38 cellular contexts compared by ENCODE assay signal in the genomic region with DNA sequence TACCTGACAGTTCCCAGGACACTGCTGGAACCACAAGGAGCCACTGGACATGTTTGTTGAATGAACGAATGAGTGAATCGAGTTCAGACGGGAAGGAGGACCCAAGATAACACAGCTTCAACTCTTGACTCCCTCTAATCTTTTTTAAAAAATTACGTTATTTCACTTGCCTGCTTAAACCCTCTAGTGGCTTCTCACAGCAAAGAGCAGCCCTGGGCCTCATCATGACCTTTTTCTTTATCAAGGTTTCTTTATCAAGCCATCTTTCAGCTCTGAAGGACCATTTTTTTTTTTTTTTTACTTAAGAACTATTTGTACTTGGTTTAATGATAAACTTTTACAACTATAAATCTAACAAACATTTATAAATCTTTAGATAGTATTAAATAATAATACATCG.
"Had no signal": no experiment of that assay in that cellular context is flagged by ENCODE, and none has a peak within 500 bp of the region (broad histone marks: within the 10 kb centered on the region; RNA-seq: fewer than 3 reads in every experiment).

No MANE protein-coding gene starts in this region.

- H3K27me3 Mint-ChIP-seq: activated CD4-positive, alpha-beta T cell treated with anti-CD3 and anti-CD28 coated beads for 36 hours; activated naive CD8-positive, alpha-beta T cell treated with anti-CD3 and anti-CD28 coated beads for 36 hours; activated T-helper 17 cell treated with anti-CD3 and anti-CD28 coated beads, Interleukin-2, amount 50 U/mL, for 72 hours had no signal

- H3K9me3 Mint-ChIP-seq: activated T-helper 17 cell treated with anti-CD3 and anti-CD28 coated beads, Interleukin-2, amount 50 U/mL, for 72 hours; T-helper 2 cell treated with Interferon-gamma antibody and Interleukin-4, amounts not matched to agents 5 μg/mL and 100 μg/mL, for 36 hours had no signal

- DNase-seq: activated CD4-positive, alpha-beta memory T cell treated with anti-CD3 and anti-CD28 coated beads, Interleukin-2, amount 10 ng/mL, durations not matched to agents 7 days and 5 days; activated CD4-positive, alpha-beta T cell treated with anti-CD3 and anti-CD28 coated beads for 1 hour; activated CD4-positive, alpha-beta T cell treated with anti-CD3 and anti-CD28 coated beads for 36 hours; activated CD4-positive, alpha-beta T cell treated with anti-CD3 and anti-CD28 coated beads for 48 hours; activated CD4-positive, alpha-beta T cell treated with anti-CD3 and anti-CD28 coated beads, Interleukin-2, amount 10 ng/mL, durations not matched to agents 7 days and 5 days; activated CD4-positive, alpha-beta T cell treated with anti-CD3 and anti-CD28 coated beads, Interleukin-2, amount 50 U/mL, for 48 hours; activated CD4-positive, CD25-positive, alpha-beta regulatory T cell; activated CD8-positive, alpha-beta memory T cell treated with anti-CD3 and anti-CD28 coated beads, Interleukin-2, amount 50 U/mL, for 4 hours; activated CD8-positive, alpha-beta T cell treated with anti-CD3 and anti-CD28 coated beads, Interleukin-2, amount 10 ng/mL, durations not matched to agents 7 days and 5 days; activated effector memory CD4-positive, alpha-beta T cell treated with anti-CD3 and anti-CD28 coated beads, Interleukin-2, amount 50 U/mL, for 16 hours; activated gamma-delta T cell treated with Interleukin-2 at 50 U/mL for 16 hours; activated naive CD4-positive, alpha-beta T cell; activated naive CD4-positive, alpha-beta T cell treated with anti-CD3 and anti-CD28 coated beads for 36 hours; activated naive CD4-positive, alpha-beta T cell treated with anti-CD3 and anti-CD28 coated beads, Interleukin-2, amount 50 U/mL, for 16 hours; activated naive CD8-positive, alpha-beta T cell treated with anti-CD3 and anti-CD28 coated beads for 36 hours; activated T-cell treated with anti-CD3 and anti-CD28 coated beads for 4 hours; activated T-cell treated with anti-CD3 and anti-CD28 coated beads, Interleukin-2, amount 50 U/mL, for 1 hour; activated T-cell treated with anti-CD3 and anti-CD28 coated beads, Interleukin-2, amount 50 U/mL, for 4 hours; activated T-cell treated with anti-CD3 and anti-CD28 coated beads, Interleukin-2, amount 50 U/mL, for 72 hours; amniotic stem cell; aorta; body of pancreas; brain microvascular endothelial cell; central memory CD4-positive, alpha-beta T cell; T-helper 1 cell; T-helper 2 cell; T-helper 9 cell; WERI-Rb-1 had no signal

- H3K4me1 Mint-ChIP-seq: activated naive CD8-positive, alpha-beta T cell treated with anti-CD3 and anti-CD28 coated beads for 36 hours; WTC11 had no signal

- H3K27ac Mint-ChIP-seq: activated CD4-positive, alpha-beta memory T cell treated with anti-CD3 and anti-CD28 coated beads, Interleukin-2, amount 10 ng/mL, durations not matched to agents 7 days and 5 days; activated CD4-positive, alpha-beta T cell treated with anti-CD3 and anti-CD28 coated beads for 36 hours; activated CD4-positive, alpha-beta T cell treated with anti-CD3 and anti-CD28 coated beads, Interleukin-2, amount 10 ng/mL, durations not matched to agents 7 days and 5 days; activated CD8-positive, alpha-beta T cell treated with anti-CD3 and anti-CD28 coated beads, Interleukin-2, amount 10 ng/mL, durations not matched to agents 7 days and 5 days; activated naive CD4-positive, alpha-beta T cell treated with anti-CD3 and anti-CD28 coated beads for 36 hours; activated naive CD8-positive, alpha-beta T cell treated with anti-CD3 and anti-CD28 coated beads for 36 hours; activated T-cell treated with anti-CD3 and anti-CD28 coated beads, Interleukin-2, amount 50 U/mL, for 72 hours; activated T-helper 1 cell treated with anti-CD3 and anti-CD28 coated beads, Interleukin-12 subunit alpha, Interleukin-12 subunit beta, Interleukin-2, Interleukin-4 antibody, amounts not matched to agents 30 ng/mL and 10 ng/mL and 1 ng/mL, durations not matched to agents 14 hours and 24 hours and 36 hours; activated T-helper 17 cell treated with anti-CD3 and anti-CD28 coated beads, Interleukin-2, amount 50 U/mL, for 72 hours; T-helper 1 cell treated with Interleukin-12 subunit alpha and Interleukin-12 subunit beta and Interleukin-4 antibody, amounts not matched to agents 30 μg/mL and 1 μg/mL, for 36 hours; T-helper 2 cell treated with Interferon-gamma antibody and Interleukin-4, amounts not matched to agents 5 μg/mL and 100 μg/mL, for 36 hours; WTC11 had no signal

- ATAC-seq: activated CD4-positive, alpha-beta T cell treated with anti-CD3 and anti-CD28 coated beads for 36 hours; activated CD4-positive, CD25-positive, alpha-beta regulatory T cell treated with anti-CD3 and anti-CD28 coated beads, Interleukin-2, amount 50 U/mL, for 24 hours; activated CD8-positive, alpha-beta T cell treated with anti-CD3 and anti-CD28 coated beads, Interleukin-2, amount 10 ng/mL, durations not matched to agents 7 days and 5 days; activated naive CD4-positive, alpha-beta T cell treated with anti-CD3 and anti-CD28 coated beads, Interleukin-2, amount 50 U/mL, for 72 hours; activated T-cell treated with anti-CD3 and anti-CD28 coated beads, Interleukin-2, amount 50 U/mL, for 4 hours; activated T-cell treated with anti-CD3 and anti-CD28 coated beads, Interleukin-2, amount 50 U/mL, for 72 hours; activated T-helper 17 cell treated with anti-CD3 and anti-CD28 coated beads, Interleukin-2, amount 50 U/mL, for 72 hours; body of pancreas; WTC11 had no signal

- FAIRE-seq: astrocyte, TTC549 had no signal

- H3K4me3 Mint-ChIP-seq: activated CD4-positive, alpha-beta memory T cell treated with anti-CD3 and anti-CD28 coated beads, Interleukin-2, amount 10 ng/mL, durations not matched to agents 7 days and 5 days; activated CD4-positive, alpha-beta T cell treated with anti-CD3 and anti-CD28 coated beads for 36 hours; activated CD4-positive, alpha-beta T cell treated with anti-CD3 and anti-CD28 coated beads, Interleukin-2, amount 10 ng/mL, durations not matched to agents 7 days and 5 days; activated CD8-positive, alpha-beta T cell treated with anti-CD3 and anti-CD28 coated beads, Interleukin-2, amount 10 ng/mL, durations not matched to agents 7 days and 5 days; activated naive CD4-positive, alpha-beta T cell treated with anti-CD3 and anti-CD28 coated beads for 36 hours; activated naive CD8-positive, alpha-beta T cell treated with anti-CD3 and anti-CD28 coated beads for 36 hours; activated T-cell treated with anti-CD3 and anti-CD28 coated beads, Interleukin-2, amount 50 U/mL, for 4 hours; activated T-cell treated with anti-CD3 and anti-CD28 coated beads, Interleukin-2, amount 50 U/mL, for 72 hours; activated T-helper 1 cell treated with anti-CD3 and anti-CD28 coated beads, Interleukin-12 subunit alpha, Interleukin-12 subunit beta, Interleukin-2, Interleukin-4 antibody, amounts not matched to agents 30 ng/mL and 10 ng/mL and 1 ng/mL, durations not matched to agents 14 hours and 24 hours and 36 hours; activated T-helper 17 cell treated with anti-CD3 and anti-CD28 coated beads, Interleukin-2, amount 50 U/mL, for 72 hours; T-helper 1 cell treated with Interleukin-12 subunit alpha and Interleukin-12 subunit beta and Interleukin-4 antibody, amounts not matched to agents 30 μg/mL and 1 μg/mL, for 36 hours; T-helper 2 cell treated with Interferon-gamma antibody and Interleukin-4, amounts not matched to agents 5 μg/mL and 100 μg/mL, for 36 hours; WTC11 had no signal

- H3K27ac ChIP-seq: body of pancreas, brain microvascular endothelial cell, breast epithelium, WERI-Rb-1 had no signal
